In the genomic region with DNA sequence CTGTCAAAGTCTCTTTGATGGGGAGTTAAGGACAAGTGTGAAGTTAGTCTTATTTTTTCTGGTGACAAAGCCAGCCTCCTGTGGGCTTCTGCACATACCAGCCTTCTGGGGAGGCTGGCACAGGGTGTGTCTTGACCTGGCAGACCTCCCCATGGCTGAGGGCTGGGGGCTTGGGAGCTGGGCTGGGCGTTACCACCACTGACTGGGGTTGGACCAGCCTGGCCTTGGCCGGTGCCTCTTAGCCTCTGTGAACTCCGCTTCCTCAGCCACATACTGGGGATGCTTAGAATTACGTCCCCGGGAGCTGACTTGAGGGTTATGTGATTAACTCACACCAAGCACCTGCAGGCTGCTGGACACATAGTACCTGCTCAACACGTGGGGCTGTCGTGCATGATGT, we compare ENCODE assay signal across 28 cellular contexts. TPM values are rescaled to one million over a fixed set of nuclear protein-coding genes. Genes with fewer than 3 reads are reported as not detected.
"Had no signal": no experiment of that assay in that cellular context is flagged by ENCODE, and none has a peak within 500 bp of the region (broad histone marks: within the 10 kb centered on the region; RNA-seq: fewer than 3 reads in every experiment).

No MANE protein-coding gene starts in this region.

- H3K27ac Mint-ChIP-seq: mesothelial cell of epicardium; natural killer cell; nephron progenitor cell; stimulated activated naive CD8-positive, alpha-beta T cell treated with anti-CD3 and anti-CD28 coated beads, Interleukin-15, Interleukin-2, amounts not matched to agents 100 ng/mL and 50 ng/mL, for 24 hours had no signal

- H3K36me3 Mint-ChIP-seq: naive B cell, natural killer cell had no signal

- H3K4me3 Mint-ChIP-seq: mesothelial cell of epicardium; naive B cell; natural killer cell; nephron progenitor cell; stimulated activated naive CD8-positive, alpha-beta T cell treated with anti-CD3 and anti-CD28 coated beads, Interleukin-15, Interleukin-2, amounts not matched to agents 100 ng/mL and 50 ng/mL, for 24 hours had no signal

- H3K9me3 ChIP-seq: left ventricle myocardium inferior, pancreas, prostate gland, suprapubic skin, thoracic aorta, tibial artery, upper lobe of right lung had no signal

- ATAC-seq: natural killer cell, pancreas, right cardiac atrium, sciatic nerve, upper lobe of right lung had no signal

- H3K27me3 Mint-ChIP-seq: naive B cell; stimulated activated naive CD8-positive, alpha-beta T cell treated with anti-CD3 and anti-CD28 coated beads, Interleukin-15, Interleukin-2, amounts not matched to agents 100 ng/mL and 50 ng/mL, for 24 hours had no signal

- DNase-seq: hippocampal formation; left ventricle myocardium inferior; mesendoderm; naive B cell; natural killer cell; nephron progenitor cell; nucleus accumbens; posterior cingulate gyrus; retina; stimulated activated CD4-positive, alpha-beta T cell treated with anti-CD3 and anti-CD28 coated beads, Interleukin-12 subunit alpha, Interleukin-12 subunit beta, amount 100 ng/mL, for 4 hours; stimulated activated CD4-positive, alpha-beta T cell treated with anti-CD3 and anti-CD28 coated beads, Interleukin-15, amount 100 ng/mL, for 24 hours; stimulated activated CD4-positive, alpha-beta T cell treated with anti-CD3 and anti-CD28 coated beads, Interleukin-2, amount 100 ng/mL, for 24 hours; stimulated activated CD4-positive, alpha-beta T cell treated with anti-CD3 and anti-CD28 coated beads, Interleukin-4, amount 100 ng/mL, for 1 hour; stimulated activated naive CD4-positive, alpha-beta T cell; tibial artery; upper lobe of right lung had no signal

- H3K4me1 ChIP-seq: pancreas, prostate gland had no signal

- H3K4me3 ChIP-seq: left ventricle myocardium inferior, lung, pancreas, prostate gland, skin epidermis, suprapubic skin, thoracic aorta, tibial artery, upper lobe of right lung had no signal

- H3K9me3 Mint-ChIP-seq: mesothelial cell of epicardium; naive B cell; natural killer cell; nephron progenitor cell; stimulated activated naive CD8-positive, alpha-beta T cell treated with anti-CD3 and anti-CD28 coated beads, Interleukin-15, Interleukin-2, amounts not matched to agents 100 ng/mL and 50 ng/mL, for 24 hours had no signal

- H3K27ac ChIP-seq: left ventricle myocardium inferior, pancreas, prostate gland, skin epidermis, suprapubic skin, thoracic aorta, tibial artery, upper lobe of right lung had no signal

- H3K27me3 ChIP-seq: pancreas, suprapubic skin, upper lobe of right lung had no signal

- H3K36me3 ChIP-seq: prostate gland, thoracic aorta had no signal

RNA-seq across cellular contexts. Expression of a gene that starts 56.4 kb away (rescaled TPM):
- total RNA-seq: mononuclear cell, natural killer cell had no signal
- polyA plus RNA-seq: keratinocyte had no signal
